Comparison of ENCODE assay signal across 8 cellular contexts in genomic region chr9:129776938-129777768, GRCh38. TPM values are rescaled to one million over a fixed set of nuclear protein-coding genes. Genes with fewer than 3 reads are reported as not detected.
A peak's percentile ranks its signal among the peaks of the same experiment; 100 is the strongest.
DNase-seq lines count a peak whose midpoint lies in the region; ATAC-seq and TF ChIP-seq lines count a peak whose summit lies in the region.

No MANE protein-coding gene starts in this region.

- H3K27me3 Mint-ChIP-seq in naive thymus-derived CD8-positive, alpha-beta T cell: peaks cover 0 to 26% (median 11%) of the 10 kb centered on the region in 5 donors
- H3K27me3 Mint-ChIP-seq in stimulated activated naive CD8-positive, alpha-beta T cell treated with anti-CD3 and anti-CD28 coated beads, Interleukin-15, amount 100 ng/mL, for 72 hours: peaks cover 33% of the 10 kb centered on the region

- H3K4me3 Mint-ChIP-seq in naive thymus-derived CD8-positive, alpha-beta T cell: peak overlapping the region in 4 of 10 donors; percentile 46 to 67 (median 54)
- H3K4me3 Mint-ChIP-seq in stimulated activated naive CD8-positive, alpha-beta T cell treated with anti-CD3 and anti-CD28 coated beads, Interleukin-15, amount 100 ng/mL, for 72 hours: peak overlapping the region; percentile 63 to 78

- peaks cover 0 to 9% (median 0%) of the 10 kb centered on the region in 4 donors for H3K27me3 ChIP-seq in esophagus squamous epithelium

- DNase-seq in EH (ENCODE audit: low read depth) (peak; percentile 100), NCI-H510A treated with DMSO at 0.1 percent for 48 hours (lab: John Stamatoyannopoulos, UW) (peak; percentile 83), esophagus squamous epithelium (lab: John Stamatoyannopoulos, UW) (peak; percentile 58)
- DNase-seq in activated CD8-positive, alpha-beta memory T cell treated with anti-CD3 and anti-CD28 coated beads, Interleukin-2, amount 50 U/mL, for 48 hours: peak; percentile 84
- peak in 6 of 10 donors; percentile 9 to 38 (median 21) for DNase-seq in naive thymus-derived CD8-positive, alpha-beta T cell
- DNase-seq in stimulated activated naive CD8-positive, alpha-beta T cell treated with anti-CD3 and anti-CD28 coated beads, Interleukin-15, amount 100 ng/mL, for 72 hours: peak; percentile 49 to 86

- no peaks in the 10 kb centered on the region for H3K36me3 ChIP-seq in esophagus squamous epithelium

- no peak for TF ChIP-seq CTCF in esophagus squamous epithelium (IDR thresholded peaks at IDR 0.05)

- POLR2A ChIA-PET in naive thymus-derived CD8-positive, alpha-beta T cell (lab: Charles Lee): interaction anchor here (0.6 kb wide), 1 partner anchor 493 kb away, joined by 3 read pairs; no protein-coding TSS in a partner anchor

- H3K9me3 ChIP-seq in esophagus squamous epithelium: no peaks in the 10 kb centered on the region

- peak overlapping the region; percentile 59 to 92 (median 72) for H3K27ac ChIP-seq in esophagus squamous epithelium

- no peaks in the 10 kb centered on the region for H3K9me3 Mint-ChIP-seq in naive thymus-derived CD8-positive, alpha-beta T cell
- H3K9me3 Mint-ChIP-seq in stimulated activated naive CD8-positive, alpha-beta T cell treated with anti-CD3 and anti-CD28 coated beads, Interleukin-15, amount 100 ng/mL, for 72 hours: no peaks in the 10 kb centered on the region

- peak in 1 of 4 donors; percentile 9 for TF ChIP-seq POLR2A in esophagus squamous epithelium (IDR thresholded peaks at IDR 0.05)

- WGBS in esophagus squamous epithelium, 2 donors: 7 to 8% methylated on average over 4 to 5 of the region's 16 CpGs

- H3K27ac Mint-ChIP-seq in naive thymus-derived CD8-positive, alpha-beta T cell: peak overlapping the region in 3 of 10 donors; percentile 48 to 53 (median 51)
- H3K27ac Mint-ChIP-seq in stimulated activated naive CD8-positive, alpha-beta T cell treated with anti-CD3 and anti-CD28 coated beads, Interleukin-15, amount 100 ng/mL, for 72 hours: peak overlapping the region in 1 of 2 donors; percentile 48

- peak overlapping the region in 3 of 4 donors; percentile 6 to 40 (median 9) for H3K4me3 ChIP-seq in esophagus squamous epithelium

- H3K4me1 Mint-ChIP-seq in naive thymus-derived CD8-positive, alpha-beta T cell: peaks cover 6 to 30% (median 13%) of the 10 kb centered on the region in 4 donors
- H3K4me1 Mint-ChIP-seq in stimulated activated naive CD8-positive, alpha-beta T cell treated with anti-CD3 and anti-CD28 coated beads, Interleukin-15, amount 100 ng/mL, for 72 hours: peaks cover 27% of the 10 kb centered on the region

- H3K4me1 ChIP-seq in esophagus squamous epithelium: peaks cover 22 to 31% (median 25%) of the 10 kb centered on the region in 3 donors

- no peaks in the 10 kb centered on the region for H3K36me3 Mint-ChIP-seq in naive thymus-derived CD8-positive, alpha-beta T cell

- intact Hi-C loops in esophagus squamous epithelium (cut with DNase I): no loop called here

- ATAC-seq in naive thymus-derived CD8-positive, alpha-beta T cell: peak; percentile 39 to 72
- ATAC-seq in stimulated activated naive CD8-positive, alpha-beta T cell treated with anti-CD3 and anti-CD28 coated beads, Interleukin-15, amount 100 ng/mL, for 72 hours: peak; percentile 91
- ATAC-seq in HG03025 (IDR thresholded peaks at IDR 0.05; ENCODE audit: low FRiP score, unreplicated experiment): no peak
- ATAC-seq in HG02763 (IDR thresholded peaks at IDR 0.05; ENCODE audit: unreplicated experiment): no peak

RNA-seq across cellular contexts. Expression of gene PTGES, which starts 24.3 kb away (rescaled TPM):
- total RNA-seq in esophagus squamous epithelium: 10 to 100 TPM in 3 of 4 donors, 1 to 10 TPM in 1; 5.6 to 31.2 (median 14.9) TPM
- not detected for total RNA-seq in naive thymus-derived CD8-positive, alpha-beta T cell
- under 1 TPM in 1 of 3 donors, not detected in 2; 0.16 TPM for polyA plus RNA-seq in naive thymus-derived CD8-positive, alpha-beta T cell

RNA-seq across cellular contexts. Expression of gene TOR1B, which starts 25.8 kb away (rescaled TPM):
- total RNA-seq in esophagus squamous epithelium: 10 to 100 TPM; 16.1 to 17.3 (median 17.0) TPM
- 10 to 100 TPM; 27.1 to 27.8 TPM for total RNA-seq in naive thymus-derived CD8-positive, alpha-beta T cell
- 10 to 100 TPM; 12.3 to 20.2 (median 13.3) TPM for polyA plus RNA-seq in naive thymus-derived CD8-positive, alpha-beta T cell

RNA-seq across cellular contexts. Expression of gene TOR1A, which starts 46.8 kb away (rescaled TPM):
- 10 to 100 TPM; 11.3 to 34.7 (median 24.8) TPM for total RNA-seq in esophagus squamous epithelium
- 10 to 100 TPM; 33.4 to 34.3 TPM for total RNA-seq in naive thymus-derived CD8-positive, alpha-beta T cell
- 10 to 100 TPM; 42.6 to 55.0 (median 47.1) TPM for polyA plus RNA-seq in naive thymus-derived CD8-positive, alpha-beta T cell

RNA-seq across cellular contexts. Expression of gene C9orf78, which starts 57.9 kb away (rescaled TPM):
- total RNA-seq in esophagus squamous epithelium: 10 to 100 TPM; 31.2 to 92.3 (median 51.5) TPM
- total RNA-seq in naive thymus-derived CD8-positive, alpha-beta T cell: 100 to 1,000 TPM in 1 of 2 experiments, 10 to 100 TPM in 1; 98.7 to 104 TPM
- 100 to 1,000 TPM; 191 to 242 (median 222) TPM for polyA plus RNA-seq in naive thymus-derived CD8-positive, alpha-beta T cell

RNA-seq across cellular contexts. Expression of gene USP20, which starts 58.1 kb away (rescaled TPM):
- total RNA-seq in esophagus squamous epithelium: 10 to 100 TPM; 12.3 to 19.7 (median 13.6) TPM
- total RNA-seq in naive thymus-derived CD8-positive, alpha-beta T cell: 100 to 1,000 TPM; 117 to 124 TPM
- 10 to 100 TPM; 37.1 to 76.4 (median 49.4) TPM for polyA plus RNA-seq in naive thymus-derived CD8-positive, alpha-beta T cell

Comparison
In these comparisons a context has a peak if more than half of its experiments do, and no peak if none do; other contexts are left out.
1. DNase-seq: peak in every context shown above with its lines; median percentile 100 in EH; 84 in activated CD8-positive, alpha-beta memory T cell treated with anti-CD3 and anti-CD28 coated beads, Interleukin-2, amount 50 U/mL, for 48 hours; 83 in NCI-H510A treated with DMSO at 0.1 percent for 48 hours; 68 in stimulated activated naive CD8-positive, alpha-beta T cell treated with anti-CD3 and anti-CD28 coated beads, Interleukin-15, amount 100 ng/mL, for 72 hours; 58 in esophagus squamous epithelium; 21 in naive thymus-derived CD8-positive, alpha-beta T cell.
2. ATAC-seq: peak in naive thymus-derived CD8-positive, alpha-beta T cell (2 of 2) and stimulated activated naive CD8-positive, alpha-beta T cell treated with anti-CD3 and anti-CD28 coated beads, Interleukin-15, amount 100 ng/mL, for 72 hours (single experiment); none in HG03025 (single experiment) and HG02763 (single experiment).
3. RNA of gene PTGES, which starts 24.3 kb away (total RNA-seq): 5.6 to 31.2 TPM in esophagus squamous epithelium; not detected in naive thymus-derived CD8-positive, alpha-beta T cell; every median in the first group is over 4 times any median in the second.